ENCODE assay signal across 18 cellular contexts in the genomic region with DNA sequence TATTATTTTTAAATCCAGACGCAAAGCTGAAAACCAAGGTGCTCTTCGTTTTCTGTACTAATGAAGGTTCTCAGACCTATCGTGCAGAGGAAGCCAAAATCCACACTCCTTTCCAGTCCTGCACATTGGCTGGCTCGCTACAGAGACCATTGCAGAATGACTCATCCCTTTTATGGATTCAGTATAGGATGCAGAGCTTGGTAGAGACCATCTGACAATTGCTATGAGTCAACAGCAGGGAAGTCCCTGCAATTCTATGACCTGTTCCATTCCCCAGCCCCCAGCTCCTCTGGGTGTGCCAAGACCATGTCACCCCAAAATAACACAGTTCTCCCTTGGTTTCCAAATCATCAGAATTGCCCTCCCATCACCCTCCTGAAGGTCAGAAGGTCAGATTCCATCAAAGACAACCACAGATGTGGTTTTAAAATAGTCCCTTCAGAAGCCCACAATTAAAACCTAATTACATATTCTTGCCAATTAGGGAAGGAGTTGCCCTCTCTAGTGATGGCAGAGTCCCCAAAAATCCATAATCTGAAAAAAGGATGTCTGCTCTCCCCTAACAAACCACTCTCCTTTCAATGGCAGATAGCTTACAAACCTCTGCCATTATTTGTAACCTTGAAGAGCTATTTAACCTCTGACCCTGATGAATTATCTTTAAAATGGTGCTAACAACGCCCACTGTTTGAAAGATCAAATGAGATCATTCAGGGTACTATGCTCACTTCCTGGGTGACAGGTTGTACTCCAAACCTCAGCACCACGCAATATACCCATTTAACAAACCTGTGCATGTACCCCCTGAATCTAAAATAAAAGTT.
DNase-seq lines count a peak whose midpoint lies in the region; ATAC-seq, FAIRE-seq and TF ChIP-seq lines count a peak whose summit lies in the region.
"Had no signal": no experiment of that assay in that cellular context is flagged by ENCODE, and none has a peak within 500 bp of the region (broad histone marks: within the 10 kb centered on the region; RNA-seq: fewer than 3 reads in every experiment).

No MANE protein-coding gene starts in this region.

- H3K9me3 ChIP-seq in endothelial cell of umbilical vein (replicated peaks; ENCODE audit: control insufficient read depth, insufficient read depth, low read length) (no peaks in the 10 kb centered on the region), BE2C (no peaks in the 10 kb centered on the region)
- H3K9me3 ChIP-seq: Peyer's patch had no signal

- no peaks in the 10 kb centered on the region for H3K79me2 ChIP-seq in endothelial cell of umbilical vein (ENCODE audit: control insufficient read depth, insufficient read depth, low read length)

- H3K27ac ChIP-seq in endothelial cell of umbilical vein (ENCODE audit: insufficient read depth, low read depth, low read length) = no peak overlapping the region
- H3K27ac ChIP-seq: brain microvascular endothelial cell, C4-2B, Peyer's patch had no signal

- no peak for ATAC-seq in GM19035 (IDR thresholded peaks at IDR 0.05; ENCODE audit: unreplicated experiment)

- FAIRE-seq in endothelial cell of umbilical vein (lab: Jason Lieb, UNC) = no peak

- in situ Hi-C loops in KBM-7 (cut with MboI; ENCODE audit: low pct_unique_long_range_greater_than_20kb, low sequenced_read_pairs) = no loop called here

- H3K27me3 ChIP-seq in endothelial cell of umbilical vein (ENCODE audit: control insufficient read depth in 2 of 2, insufficient read depth in 2 of 2, low read length in 2 of 2) = no peaks in the 10 kb centered on the region
- peaks cover 5% of the 10 kb centered on the region for H3K27me3 ChIP-seq in BE2C
- H3K27me3 ChIP-seq: brain microvascular endothelial cell, Peyer's patch had no signal

- no peak overlapping the region for H2AFZ ChIP-seq in endothelial cell of umbilical vein (ENCODE audit: low read depth, low read length)

- POLR2A ChIA-PET in endothelial cell of umbilical vein (lab: Charles Lee) = no interaction called here

- H3K36me3 ChIP-seq in endothelial cell of umbilical vein (ENCODE audit: control insufficient read depth in 2 of 2, extremely low read depth in 1 of 2, insufficient read depth in 2 of 2, low read length in 2 of 2) (no peaks in the 10 kb centered on the region), BE2C (no peaks in the 10 kb centered on the region)
- H3K36me3 ChIP-seq: brain microvascular endothelial cell, Peyer's patch had no signal

- no peak for TF ChIP-seq POLR2A in endothelial cell of umbilical vein (IDR thresholded peaks at IDR 0.05; ENCODE audit: low read depth, low read length)

- no peaks in the 10 kb centered on the region for H4K20me1 ChIP-seq in endothelial cell of umbilical vein (replicated peaks; ENCODE audit: control insufficient read depth, extremely low read depth, insufficient read depth, low read length)

- TF ChIP-seq CTCF in GM12864 (IDR thresholded peaks at IDR 0.05; ENCODE audit: low read depth, low read length, missing control alignments) (no peak), endothelial cell of umbilical vein (IDR thresholded peaks at IDR 0.05; ENCODE audit: extremely low read depth in 1 of 2, insufficient read depth in 1 of 2, low read depth in 1 of 2, low read length in 2 of 2) (no peak), BE2C (IDR thresholded peaks at IDR 0.05; ENCODE audit: low read depth, low read length) (no peak)

- BruUV-seq in endothelial cell of umbilical vein (replicated peaks; lab: Mats Ljungman, UMichigan) = no TSS peak

- H3K4me1 ChIP-seq in endothelial cell of umbilical vein (ENCODE audit: control insufficient read depth, extremely low read depth, insufficient read depth, low read length) = no peaks in the 10 kb centered on the region
- no peaks in the 10 kb centered on the region for H3K4me1 ChIP-seq in BE2C
- H3K4me1 ChIP-seq: Peyer's patch had no signal

- H3K4me2 ChIP-seq in endothelial cell of umbilical vein (ENCODE audit: insufficient read depth, low read length) = no peak overlapping the region

- H3K4me3 ChIP-seq in GM12864 (ENCODE audit: low read depth, low read length) (no peak overlapping the region), endothelial cell of umbilical vein (replicated peaks in 1 of 3; ENCODE audit: insufficient read depth in 1 of 3, low read depth in 1 of 3, low read length in 3 of 3) (no peak overlapping the region), BE2C (ENCODE audit: low read depth, low read length) (no peak overlapping the region)
- H3K4me3 ChIP-seq: Peyer's patch had no signal

- H3K9ac ChIP-seq in endothelial cell of umbilical vein (replicated peaks; ENCODE audit: extremely low read depth, insufficient read depth, low read length) = no peak overlapping the region

- intact Hi-C loops in endothelial cell of umbilical vein (cut with micrococcal nuclease) = no loop called here

- CTCF ChIA-PET in endothelial cell of umbilical vein (lab: Charles Lee) = no interaction called here

- dilution Hi-C loops in endothelial cell of umbilical vein (cut with MboI; ENCODE audit: extremely low pct_ligation_motif_present, low sequenced_read_pairs) = no loop called here

- H3K9me1 ChIP-seq in endothelial cell of umbilical vein (replicated peaks; ENCODE audit: control insufficient read depth, extremely low read depth, insufficient read depth, low read length) = no peaks in the 10 kb centered on the region

- peak; percentile 8 for DNase-seq in GM12864 (ENCODE audit: low read depth)
- peak; percentile 71 for DNase-seq in H4 (ENCODE audit: low spot score)
- peak; percentile 60 for DNase-seq in MV-4-11 (lab: John Stamatoyannopoulos, UW)
- DNase-seq in endothelial cell of umbilical vein (ENCODE audit: low read depth, low spot score) = no peak
- DNase-seq in BE2C = no peak
- DNase-seq in KBM-7 = no peak
- DNase-seq in NCI-H510A (lab: John Stamatoyannopoulos, UW) = no peak
- DNase-seq: activated CD4-positive, alpha-beta memory T cell treated with anti-CD3 and anti-CD28 coated beads, Interleukin-2, amount 10 ng/mL, durations not matched to agents 7 days and 5 days; brain microvascular endothelial cell; effector CD8-positive, alpha-beta T cell; foreskin melanocyte; NCI-H1048; NCI-H226; nucleus accumbens; Peyer's patch; T-helper 2 cell had no signal

TF ChIP-seq in endothelial cell of umbilical vein, 7 proteins besides CTCF, POLR2A, EP300 and RAD21:
- no peak for TF ChIP-seq EZH2 (IDR thresholded peaks at IDR 0.05; ENCODE audit: borderline replicate concordance, low read depth, low read length, severe bottlenecking)
- TF ChIP-seq FOS (IDR thresholded peaks at IDR 0.05; ENCODE audit: borderline replicate concordance, insufficient read depth, low read length) = peak; percentile 12

Comparison
In these comparisons a context has a peak if more than half of its experiments do, and no peak if none do; other contexts are left out.
1. DNase-seq: peak in GM12864 (single experiment), H4 (single experiment) and MV-4-11 (single experiment); none in endothelial cell of umbilical vein (single experiment), BE2C (single experiment), KBM-7 (single experiment) and NCI-H510A (single experiment).